25 cellular contexts compared by ENCODE assay signal in genomic region chr5:36355513-36355912, GRCh38. TPM values are rescaled to one million over a fixed set of nuclear protein-coding genes. Genes with fewer than 3 reads are reported as not detected.
"Had no signal": no experiment of that assay in that cellular context is flagged by ENCODE, and none has a peak within 500 bp of the region (broad histone marks: within the 10 kb centered on the region; RNA-seq: fewer than 3 reads in every experiment).

No MANE protein-coding gene starts in this region.

- FAIRE-seq: RCC 7860 had no signal

- H3K27me3 Mint-ChIP-seq: activated CD4-positive, alpha-beta memory T cell treated with anti-CD3 and anti-CD28 coated beads for 36 hours had no signal

- DNase-seq: activated CD4-positive, alpha-beta memory T cell treated with anti-CD3 and anti-CD28 coated beads for 36 hours; activated CD4-positive, alpha-beta T cell treated with anti-CD3 and anti-CD28 coated beads for 48 hours; activated CD4-positive, CD25-positive, alpha-beta regulatory T cell treated with anti-CD3 and anti-CD28 coated beads, Interleukin-2, amount 50 U/mL, for 72 hours; activated CD8-positive, alpha-beta memory T cell treated with anti-CD3 and anti-CD28 coated beads for 24 hours; activated effector memory CD4-positive, alpha-beta T cell treated with anti-CD3 and anti-CD28 coated beads, Interleukin-2, amount 50 U/mL, for 16 hours; activated naive CD4-positive, alpha-beta T cell treated with Interleukin-2 at 50 U/mL for 16 hours; activated T-cell treated with anti-CD3 and anti-CD28 coated beads, Interleukin-2, amount 50 U/mL, for 4 hours; amygdala; central memory CD4-positive, alpha-beta T cell; MM.1S; NCI-H1105; NCI-H1436; NCI-H1694 treated with DMSO at 0.1 percent for 48 hours; NCI-H2029 treated with DMSO at 0.1 percent for 48 hours; NCI-H345; NCI-H510A treated with DMSO at 0.1 percent for 48 hours; NCI-H69; NK-92 treated with Interleukin-12 subunit alpha and Interleukin-12 subunit beta, amount 100 ng/mL, for 24 hours; SHP77 treated with DMSO at 0.1 percent for 48 hours; T-helper 17 cell; T-helper 9 cell had no signal

- H3K27ac Mint-ChIP-seq: activated CD4-positive, alpha-beta memory T cell treated with anti-CD3 and anti-CD28 coated beads for 36 hours; activated naive CD4-positive, alpha-beta T cell treated with anti-CD3 and anti-CD28 coated beads, Interleukin-2, amount 50 U/mL, for 72 hours; T-helper 17 cell; WTC11 had no signal

- H3K4me3 Mint-ChIP-seq: activated CD4-positive, alpha-beta memory T cell treated with anti-CD3 and anti-CD28 coated beads for 36 hours; activated T-cell treated with anti-CD3 and anti-CD28 coated beads, Interleukin-2, amount 50 U/mL, for 4 hours; T-helper 17 cell; WTC11 had no signal

- H3K9me3 Mint-ChIP-seq: activated CD4-positive, alpha-beta memory T cell treated with anti-CD3 and anti-CD28 coated beads for 36 hours; activated naive CD4-positive, alpha-beta T cell treated with anti-CD3 and anti-CD28 coated beads, Interleukin-2, amount 50 U/mL, for 72 hours; activated T-cell treated with anti-CD3 and anti-CD28 coated beads, Interleukin-2, amount 50 U/mL, for 4 hours; WTC11 had no signal

- H3K36me3 Mint-ChIP-seq: activated CD4-positive, alpha-beta memory T cell treated with anti-CD3 and anti-CD28 coated beads for 36 hours; activated naive CD4-positive, alpha-beta T cell treated with anti-CD3 and anti-CD28 coated beads, Interleukin-2, amount 50 U/mL, for 72 hours; WTC11 had no signal

- ATAC-seq: activated naive CD4-positive, alpha-beta T cell treated with anti-CD3 and anti-CD28 coated beads, Interleukin-2, amount 50 U/mL, for 72 hours; activated T-cell treated with anti-CD3 and anti-CD28 coated beads, Interleukin-2, amount 50 U/mL, for 4 hours; T-helper 17 cell; WTC11 had no signal

RNA-seq across cellular contexts. Expression of gene RANBP3L, which starts 53.8 kb away (rescaled TPM):
- total RNA-seq: activated CD4-positive, alpha-beta memory T cell treated with anti-CD3 and anti-CD28 coated beads for 36 hours; activated naive CD4-positive, alpha-beta T cell treated with anti-CD3 and anti-CD28 coated beads, Interleukin-2, amount 50 U/mL, for 72 hours; SK-MEL-5; T-helper 17 cell; WTC11 had no signal
